Comparison of ENCODE assay signal across 24 cellular contexts in genomic region chr1:170001266-170001665, GRCh38.
"Had no signal": no experiment of that assay in that cellular context is flagged by ENCODE, and none has a peak within 500 bp of the region (broad histone marks: within the 10 kb centered on the region; RNA-seq: fewer than 3 reads in every experiment).

No MANE protein-coding gene starts in this region.

- H3K27ac Mint-ChIP-seq: activated CD4-positive, alpha-beta T cell treated with anti-CD3 and anti-CD28 coated beads, Interleukin-2, amount 10 ng/mL, durations not matched to agents 7 days and 5 days; activated CD8-positive, alpha-beta T cell treated with anti-CD3 and anti-CD28 coated beads, Interleukin-2, amount 10 ng/mL, durations not matched to agents 7 days and 5 days; activated naive CD8-positive, alpha-beta T cell treated with anti-CD3 and anti-CD28 coated beads, Interleukin-2, amount 10 ng/mL, durations not matched to agents 7 days and 5 days; activated T-cell treated with anti-CD3 and anti-CD28 coated beads, Interleukin-2, amount 50 U/mL, for 24 hours; activated T-helper 2 cell treated with anti-CD3 and anti-CD28 coated beads, Interferon-gamma antibody, Interleukin-2, Interleukin-4, amounts not matched to agents 10 μg/mL and 5 μg/mL and 100 μg/mL, durations not matched to agents 14 hours and 24 hours and 36 hours; endodermal cell; naive B cell; progenitor cell of endocrine pancreas had no signal

- H3K27me3 Mint-ChIP-seq: activated CD4-positive, alpha-beta T cell treated with anti-CD3 and anti-CD28 coated beads, Interleukin-2, amount 10 ng/mL, durations not matched to agents 7 days and 5 days; activated naive CD8-positive, alpha-beta T cell treated with anti-CD3 and anti-CD28 coated beads, Interleukin-2, amount 10 ng/mL, durations not matched to agents 7 days and 5 days; activated T-cell treated with anti-CD3 and anti-CD28 coated beads, Interleukin-2, amount 50 U/mL, for 24 hours; naive B cell; progenitor cell of endocrine pancreas had no signal

- H3K4me1 ChIP-seq: body of pancreas, colonic mucosa, left lung had no signal

- H3K4me3 ChIP-seq: body of pancreas, colonic mucosa, heart right ventricle, left lung, mucosa of descending colon, right atrium auricular region, tibial artery had no signal

- H3K27ac ChIP-seq: body of pancreas, colonic mucosa, epithelial cell of prostate, left lung, right atrium auricular region, tibial artery had no signal

- H3K4me1 Mint-ChIP-seq: activated CD4-positive, alpha-beta T cell treated with anti-CD3 and anti-CD28 coated beads, Interleukin-2, amount 10 ng/mL, durations not matched to agents 7 days and 5 days; activated naive CD8-positive, alpha-beta T cell treated with anti-CD3 and anti-CD28 coated beads, Interleukin-2, amount 10 ng/mL, durations not matched to agents 7 days and 5 days; naive B cell had no signal

- H3K36me3 ChIP-seq: colonic mucosa, left lung, right atrium auricular region, tibial artery had no signal

- DNase-seq: activated CD4-positive, alpha-beta T cell treated with anti-CD3 and anti-CD28 coated beads, Interleukin-2, amount 10 ng/mL, durations not matched to agents 7 days and 5 days; activated CD8-positive, alpha-beta T cell treated with anti-CD3 and anti-CD28 coated beads, Interleukin-2, amount 10 ng/mL, durations not matched to agents 7 days and 5 days; activated naive CD4-positive, alpha-beta T cell treated with Interleukin-2 at 50 U/mL for 16 hours; activated naive CD8-positive, alpha-beta T cell treated with anti-CD3 and anti-CD28 coated beads, Interleukin-2, amount 10 ng/mL, durations not matched to agents 7 days and 5 days; activated T-cell treated with anti-CD3 and anti-CD28 coated beads, Interleukin-2, amount 50 U/mL, for 24 hours; body of pancreas; caudate nucleus; colonic mucosa; endodermal cell; heart right ventricle; left lung; mucosa of descending colon; naive B cell; stimulated activated CD4-positive, alpha-beta T cell treated with anti-CD3 and anti-CD28 coated beads, Interleukin-2, amount 100 ng/mL, for 24 hours; stimulated activated naive CD8-positive, alpha-beta T cell treated with anti-CD3 and anti-CD28 coated beads, Interleukin-15, Interleukin-2, amounts not matched to agents 100 U/mL and 50 U/mL, for 24 hours; substantia nigra; T1000; tibial artery had no signal

- H3K4me3 Mint-ChIP-seq: activated CD4-positive, alpha-beta T cell treated with anti-CD3 and anti-CD28 coated beads, Interleukin-2, amount 10 ng/mL, durations not matched to agents 7 days and 5 days; activated CD8-positive, alpha-beta T cell treated with anti-CD3 and anti-CD28 coated beads, Interleukin-2, amount 10 ng/mL, durations not matched to agents 7 days and 5 days; activated naive CD8-positive, alpha-beta T cell treated with anti-CD3 and anti-CD28 coated beads, Interleukin-2, amount 10 ng/mL, durations not matched to agents 7 days and 5 days; activated T-cell treated with anti-CD3 and anti-CD28 coated beads, Interleukin-2, amount 50 U/mL, for 24 hours; endodermal cell; naive B cell; neural crest cell had no signal

- H3K9me3 Mint-ChIP-seq: activated CD4-positive, alpha-beta T cell treated with anti-CD3 and anti-CD28 coated beads, Interleukin-2, amount 10 ng/mL, durations not matched to agents 7 days and 5 days; activated naive CD8-positive, alpha-beta T cell treated with anti-CD3 and anti-CD28 coated beads, Interleukin-2, amount 10 ng/mL, durations not matched to agents 7 days and 5 days; activated T-cell treated with anti-CD3 and anti-CD28 coated beads, Interleukin-2, amount 50 U/mL, for 24 hours; activated T-helper 2 cell treated with anti-CD3 and anti-CD28 coated beads, Interferon-gamma antibody, Interleukin-2, Interleukin-4, amounts not matched to agents 10 μg/mL and 5 μg/mL and 100 μg/mL, durations not matched to agents 14 hours and 24 hours and 36 hours; neural crest cell had no signal

- ATAC-seq: activated CD4-positive, CD25-positive, alpha-beta regulatory T cell treated with anti-CD3 and anti-CD28 coated beads, Interleukin-2, amount 50 U/mL, for 24 hours; activated CD8-positive, alpha-beta T cell treated with anti-CD3 and anti-CD28 coated beads, Interleukin-2, amount 10 ng/mL, durations not matched to agents 7 days and 5 days; body of pancreas; heart right ventricle; left lung; mucosa of descending colon; stimulated activated naive CD8-positive, alpha-beta T cell treated with anti-CD3 and anti-CD28 coated beads, Interleukin-15, Interleukin-2, amounts not matched to agents 100 U/mL and 50 U/mL, for 24 hours had no signal

- H3K9me3 ChIP-seq: body of pancreas, colonic mucosa, heart right ventricle, left lung, mucosa of descending colon, right atrium auricular region, tibial artery had no signal

- H3K27me3 ChIP-seq: body of pancreas, colonic mucosa, heart right ventricle, left lung, right atrium auricular region, tibial artery had no signal
